Comparison of ENCODE assay signal across 30 cellular contexts in genomic region chr2:30041884-30042283, GRCh38.
"Had no signal": no experiment of that assay in that cellular context is flagged by ENCODE, and none has a peak within 500 bp of the region (broad histone marks: within the 10 kb centered on the region; RNA-seq: fewer than 3 reads in every experiment).

No MANE protein-coding gene starts in this region.

- H3K36me3 ChIP-seq: neutrophil, ovary, right lobe of liver, sigmoid colon, stomach, thoracic aorta, thyroid gland, tibial nerve, upper lobe of left lung, vagina had no signal

- H3K27me3 ChIP-seq: ovary, right lobe of liver, sigmoid colon, thyroid gland, tibial nerve, upper lobe of left lung, vagina had no signal

- H3K36me3 Mint-ChIP-seq: naive thymus-derived CD4-positive, alpha-beta T cell; natural killer cell treated with Interleukin-12 subunit alpha and Interleukin-12 subunit beta and Interleukin-15 and Interleukin-18, amount 100 ng/mL, for 72 hours; stimulated activated effector memory CD8-positive, alpha-beta T cell treated with anti-CD3 and anti-CD28 coated beads, Interleukin-12 subunit alpha, Interleukin-12 subunit beta, amount 100 ng/mL, for 72 hours; stimulated activated naive B cell treated with anti-CD40 and anti-IgM and Interleukin-4, amounts not matched to agents 10 μg/mL and 1 μg/mL and 100 μg/mL, for 72 hours had no signal

- H3K27ac ChIP-seq: neutrophil, ovary, parathyroid adenoma, psoas muscle, right lobe of liver, sigmoid colon, stomach, thoracic aorta, thyroid gland, tibial nerve, upper lobe of left lung, vagina had no signal

- H3K4me3 ChIP-seq: ovary, psoas muscle, right lobe of liver, sigmoid colon, stomach, thoracic aorta, thyroid gland, tibial nerve, upper lobe of left lung, vagina had no signal

- H3K4me1 Mint-ChIP-seq: naive thymus-derived CD4-positive, alpha-beta T cell; nephron progenitor cell; stimulated activated effector memory CD8-positive, alpha-beta T cell treated with anti-CD3 and anti-CD28 coated beads, Interleukin-12 subunit alpha, Interleukin-12 subunit beta, amount 100 ng/mL, for 72 hours; stimulated activated naive B cell treated with anti-CD40 and anti-IgM and Interleukin-4, amounts not matched to agents 10 μg/mL and 1 μg/mL and 100 μg/mL, for 72 hours had no signal

- DNase-seq: naive thymus-derived CD4-positive, alpha-beta T cell; nephron progenitor cell; nucleus accumbens; ovary; posterior cingulate gyrus; psoas muscle; right cardiac atrium; right lobe of liver; sigmoid colon; small intestine; stimulated activated CD4-positive, alpha-beta T cell treated with anti-CD3 and anti-CD28 coated beads, Interleukin-15, amount 100 ng/mL, for 24 hours; stimulated activated CD4-positive, alpha-beta T cell treated with anti-CD3 and anti-CD28 coated beads, Interleukin-2, amount 100 ng/mL, for 24 hours; stimulated activated CD4-positive, alpha-beta T cell treated with anti-CD3 and anti-CD28 coated beads, Interleukin-2, amount 100 ng/mL, for 48 hours; stimulated activated CD4-positive, alpha-beta T cell treated with anti-CD3 and anti-CD28 coated beads, Interleukin-4, amount 100 ng/mL, for 24 hours; stimulated activated naive B cell treated with anti-CD40 and anti-IgM and Interleukin-4, amounts not matched to agents 10 μg/mL and 1 μg/mL and 100 μg/mL, for 72 hours; stimulated activated naive CD4-positive, alpha-beta T cell treated with Interleukin-2 at 50 U/mL for 16 hours; stomach; thyroid gland; trophoblast cell; upper lobe of left lung had no signal

- H3K9me3 ChIP-seq: neutrophil, ovary, psoas muscle, right lobe of liver, sigmoid colon, stomach, thoracic aorta, thyroid gland, tibial nerve, upper lobe of left lung, vagina had no signal

- H3K9me3 Mint-ChIP-seq: naive thymus-derived CD4-positive, alpha-beta T cell; natural killer cell treated with Interleukin-12 subunit alpha and Interleukin-12 subunit beta and Interleukin-15 and Interleukin-18, amount 100 ng/mL, for 72 hours; nephron progenitor cell; neural crest cell; stimulated activated effector memory CD8-positive, alpha-beta T cell treated with anti-CD3 and anti-CD28 coated beads, Interleukin-12 subunit alpha, Interleukin-12 subunit beta, amount 100 ng/mL, for 72 hours; stimulated activated naive B cell treated with anti-CD40 and anti-IgM and Interleukin-4, amounts not matched to agents 10 μg/mL and 1 μg/mL and 100 μg/mL, for 72 hours; stimulated activated naive CD8-positive, alpha-beta T cell treated with anti-CD3 and anti-CD28 coated beads, Interleukin-15, Interleukin-2, amounts not matched to agents 100 ng/mL and 50 ng/mL, for 24 hours had no signal

- H3K4me1 ChIP-seq: parathyroid adenoma, psoas muscle, sigmoid colon, stomach, thyroid gland, tibial nerve, upper lobe of left lung, vagina had no signal

- H3K27ac Mint-ChIP-seq: naive thymus-derived CD4-positive, alpha-beta T cell; natural killer cell treated with Interleukin-12 subunit alpha and Interleukin-12 subunit beta and Interleukin-15 and Interleukin-18, amount 100 ng/mL, for 72 hours; nephron progenitor cell; progenitor cell of endocrine pancreas; stimulated activated effector memory CD8-positive, alpha-beta T cell treated with anti-CD3 and anti-CD28 coated beads, Interleukin-12 subunit alpha, Interleukin-12 subunit beta, amount 100 ng/mL, for 72 hours; stimulated activated naive B cell treated with anti-CD40 and anti-IgM and Interleukin-4, amounts not matched to agents 10 μg/mL and 1 μg/mL and 100 μg/mL, for 72 hours; stimulated activated naive CD8-positive, alpha-beta T cell treated with anti-CD3 and anti-CD28 coated beads, Interleukin-15, Interleukin-2, amounts not matched to agents 100 ng/mL and 50 ng/mL, for 24 hours had no signal

- H3K4me3 Mint-ChIP-seq: naive thymus-derived CD4-positive, alpha-beta T cell; natural killer cell treated with Interleukin-12 subunit alpha and Interleukin-12 subunit beta and Interleukin-15 and Interleukin-18, amount 100 ng/mL, for 72 hours; nephron progenitor cell; neural crest cell; stimulated activated effector memory CD8-positive, alpha-beta T cell treated with anti-CD3 and anti-CD28 coated beads, Interleukin-12 subunit alpha, Interleukin-12 subunit beta, amount 100 ng/mL, for 72 hours; stimulated activated naive B cell treated with anti-CD40 and anti-IgM and Interleukin-4, amounts not matched to agents 10 μg/mL and 1 μg/mL and 100 μg/mL, for 72 hours; stimulated activated naive CD8-positive, alpha-beta T cell treated with anti-CD3 and anti-CD28 coated beads, Interleukin-15, Interleukin-2, amounts not matched to agents 100 ng/mL and 50 ng/mL, for 24 hours had no signal

- ATAC-seq: naive thymus-derived CD4-positive, alpha-beta T cell; natural killer cell treated with Interleukin-12 subunit alpha and Interleukin-12 subunit beta and Interleukin-15 and Interleukin-18, amount 100 ng/mL, for 72 hours; psoas muscle; right cardiac atrium; right lobe of liver; stimulated activated effector memory CD8-positive, alpha-beta T cell treated with anti-CD3 and anti-CD28 coated beads, Interleukin-12 subunit alpha, Interleukin-12 subunit beta, amount 100 ng/mL, for 72 hours; stimulated activated naive B cell treated with anti-CD40 and anti-IgM and Interleukin-4, amounts not matched to agents 10 μg/mL and 1 μg/mL and 100 μg/mL, for 72 hours had no signal
